In genomic region chr5:180652346-180652745, GRCh38 we compare ENCODE assay signal across 9 cellular contexts. TPM values are rescaled to one million over a fixed set of nuclear protein-coding genes. Genes with fewer than 3 reads are reported as not detected.
"Had no signal": no experiment of that assay in that cellular context is flagged by ENCODE, and none has a peak within 500 bp of the region (broad histone marks: within the 10 kb centered on the region; RNA-seq: fewer than 3 reads in every experiment).

No MANE protein-coding gene starts in this region.

- H3K4me3 Mint-ChIP-seq: HFFc6 had no signal

- DNase-seq: GM23248, GOT3, H7, HFFc6, KG1 had no signal

- H3K27ac Mint-ChIP-seq: HFFc6, IgD-negative memory B cell had no signal

- ATAC-seq: HCT116, HepG2 had no signal

RNA-seq across cellular contexts. Expression of gene FLT4, which starts 2.9 kb away (rescaled TPM):
- total RNA-seq: GM23248, H4, HepG2, HFFc6 had no signal
